Comparison of ENCODE assay signal across 20 cellular contexts in the genomic region with DNA sequence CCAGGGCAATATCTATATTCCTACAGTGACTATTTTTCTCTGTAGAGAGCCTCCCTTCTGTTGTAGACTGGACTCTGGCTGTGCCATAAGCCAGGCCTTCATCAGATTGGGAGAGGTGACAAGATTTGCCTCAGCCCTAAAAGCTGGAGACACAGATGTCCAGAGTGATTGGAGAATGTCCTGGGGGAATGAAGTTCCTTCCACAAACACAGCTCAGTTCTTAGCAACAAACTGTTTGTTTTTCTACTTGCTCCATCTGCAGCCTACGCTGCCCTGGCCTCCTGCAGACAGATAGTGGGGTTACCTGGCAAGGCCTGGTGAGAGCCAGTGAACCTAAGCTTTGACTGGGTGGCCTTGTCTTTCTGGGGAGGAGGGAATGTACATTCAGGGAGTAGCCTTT. TPM values are rescaled to one million over a fixed set of nuclear protein-coding genes. Genes with fewer than 3 reads are reported as not detected.
DNase-seq lines count a peak whose midpoint lies in the region; ATAC-seq and TF ChIP-seq lines count a peak whose summit lies in the region.
"Had no signal": no experiment of that assay in that cellular context is flagged by ENCODE, and none has a peak within 500 bp of the region (broad histone marks: within the 10 kb centered on the region; RNA-seq: fewer than 3 reads in every experiment).

No MANE protein-coding gene starts in this region.

- no peak overlapping the region for H2AFZ ChIP-seq in parathyroid adenoma
- H2AFZ ChIP-seq: GM23338 had no signal

- ATAC-seq in left ventricle myocardium superior = peak; percentile 18
- ATAC-seq in GM21576 (IDR thresholded peaks at IDR 0.05; ENCODE audit: unreplicated experiment) = no peak
- ATAC-seq in upper lobe of left lung (ENCODE audit: low FRiP score in 2 of 2) = no peak
- ATAC-seq: GM23338 had no signal

- TF ChIP-seq POLR2A in upper lobe of left lung (IDR thresholded peaks at IDR 0.05) = no peak

- H3K36me3 Mint-ChIP-seq in glutamatergic neuron (ENCODE audit: unreplicated experiment) = no peaks in the 10 kb centered on the region

- DNase-seq in left ventricle myocardium superior = no peak
- no peak for DNase-seq in right atrium auricular region (ENCODE audit: low spot score)
- no peak for DNase-seq in glutamatergic neuron
- no peak for DNase-seq in H7
- DNase-seq in cortex of kidney (lab: John Stamatoyannopoulos, UW) = no peak
- DNase-seq in upper lobe of left lung = no peak
- DNase-seq: Caco-2; CD4-positive, alpha-beta T cell; DMS153; GF-D8; NCI-H1092 treated with DMSO at 0.1 percent for 48 hours; NCI-H146; NCI-H2029 treated with DMSO at 0.1 percent for 48 hours; NCI-H2171; NK-92 treated with Interleukin-12 subunit alpha and Interleukin-12 subunit beta, amount 100 ng/mL, for 24 hours; SHP77 had no signal

- no peak overlapping the region for H3K27ac ChIP-seq in right atrium auricular region
- peak overlapping the region; percentile 80 for H3K27ac ChIP-seq in parathyroid adenoma
- no peak overlapping the region for H3K27ac ChIP-seq in upper lobe of left lung
- H3K27ac ChIP-seq: A549 had no signal

- no peak overlapping the region for H3K4me3 ChIP-seq in right atrium auricular region
- no peak overlapping the region for H3K4me3 ChIP-seq in parathyroid adenoma (ENCODE audit: low read depth, low read length)
- H3K4me3 ChIP-seq in H7 (ENCODE audit: insufficient read depth, low read depth, low read length) = no peak overlapping the region
- H3K4me3 ChIP-seq in upper lobe of left lung = no peak overlapping the region
- H3K4me3 ChIP-seq: A549, GM23338 had no signal

- H3K4me1 Mint-ChIP-seq in glutamatergic neuron (ENCODE audit: low read depth, unreplicated experiment) = peaks cover 8% of the 10 kb centered on the region

- H3K4me3 Mint-ChIP-seq in glutamatergic neuron (ENCODE audit: unreplicated experiment) = peak overlapping the region; percentile 23
- H3K4me3 Mint-ChIP-seq: CD4-positive, alpha-beta T cell; GM23338 had no signal

- no peaks in the 10 kb centered on the region for H3K9me3 Mint-ChIP-seq in glutamatergic neuron (ENCODE audit: unreplicated experiment)
- H3K9me3 Mint-ChIP-seq: CD4-positive, alpha-beta T cell; GM23338 had no signal

- H3K79me2 ChIP-seq in parathyroid adenoma = no peaks in the 10 kb centered on the region

- no peak for TF ChIP-seq EP300 in upper lobe of left lung (IDR thresholded peaks at IDR 0.05)

- H3K36me3 ChIP-seq in right atrium auricular region (peaks cover 14% of the 10 kb centered on the region), parathyroid adenoma (ENCODE audit: control insufficient read depth, insufficient read depth, low read length) (no peaks in the 10 kb centered on the region), H7 (replicated peaks; ENCODE audit: control insufficient read depth, insufficient read depth, low read length) (peaks cover 15% of the 10 kb centered on the region), upper lobe of left lung (peaks cover 0 to 30% (median 12%) of the 10 kb centered on the region in 4 donors)

- TF ChIP-seq CTCF in right atrium auricular region (IDR thresholded peaks at IDR 0.05) (no peak), glutamatergic neuron (IDR thresholded peaks at IDR 0.05; ENCODE audit: partially characterized antibody, unreplicated experiment) (no peak), parathyroid adenoma (IDR thresholded peaks at IDR 0.05) (no peak), upper lobe of left lung (IDR thresholded peaks at IDR 0.05) (no peak)

- H3K9me3 ChIP-seq in right atrium auricular region (no peaks in the 10 kb centered on the region), parathyroid adenoma (ENCODE audit: control insufficient read depth, low read length) (no peaks in the 10 kb centered on the region), upper lobe of left lung (no peaks in the 10 kb centered on the region)
- H3K9me3 ChIP-seq: A549, Caco-2 had no signal

- no peaks in the 10 kb centered on the region for H3K27me3 ChIP-seq in right atrium auricular region
- no peaks in the 10 kb centered on the region for H3K27me3 ChIP-seq in parathyroid adenoma (ENCODE audit: control insufficient read depth, insufficient read depth, low read length)
- no peaks in the 10 kb centered on the region for H3K27me3 ChIP-seq in H7 (ENCODE audit: control insufficient read depth, insufficient read depth, low read length)
- no peaks in the 10 kb centered on the region for H3K27me3 ChIP-seq in upper lobe of left lung

- intact Hi-C loops in left ventricle myocardium superior (cut with micrococcal nuclease) = no loop called here

- H3K9ac ChIP-seq in parathyroid adenoma = no peak overlapping the region

- no peak overlapping the region for H3K27ac Mint-ChIP-seq in glutamatergic neuron (ENCODE audit: unreplicated experiment)
- H3K27ac Mint-ChIP-seq: CD4-positive, alpha-beta T cell; GM23338 had no signal

- H3K27me3 Mint-ChIP-seq in glutamatergic neuron (ENCODE audit: unreplicated experiment) = no peaks in the 10 kb centered on the region
- H3K27me3 Mint-ChIP-seq: CD4-positive, alpha-beta T cell had no signal

- no peak overlapping the region for H3K4me2 ChIP-seq in parathyroid adenoma (ENCODE audit: low read length)
- H3K4me2 ChIP-seq: A549, GM23338 had no signal

- 100% methylated on average over 1 of the region's 1 CpG for WGBS in upper lobe of left lung, 2 donors

- H3K4me1 ChIP-seq in right atrium auricular region = no peaks in the 10 kb centered on the region
- H3K4me1 ChIP-seq in parathyroid adenoma = peaks cover 13% of the 10 kb centered on the region
- no peaks in the 10 kb centered on the region for H3K4me1 ChIP-seq in upper lobe of left lung

RNA-seq across cellular contexts. Expression of gene SNX27, which starts 29.9 kb away (rescaled TPM):
- total RNA-seq in left ventricle myocardium superior (33.7 TPM), right atrium auricular region (10 to 100 TPM; 25.2 to 25.8 TPM), glutamatergic neuron (ENCODE audit: unreplicated experiment) (39.3 TPM), upper lobe of left lung (10 to 100 TPM; 35.0 to 62.9 (median 51.9) TPM)
- total RNA-seq in H7 (2014; rRNA removed; shearing (Covaris generic)) = 35.1 and 47.8 TPM in 2 replicates

RNA-seq across cellular contexts. Expression of gene TUFT1, which starts 41.8 kb away (rescaled TPM):
- 3.1 TPM for total RNA-seq in left ventricle myocardium superior
- 1 to 10 TPM; 4.3 to 7.9 TPM for total RNA-seq in right atrium auricular region
- total RNA-seq in glutamatergic neuron (ENCODE audit: unreplicated experiment) = 7.0 TPM
- total RNA-seq in H7 (2014; rRNA removed; shearing (Covaris generic)) = 11.3 and 11.9 TPM in 2 replicates
- total RNA-seq in upper lobe of left lung = 10 to 100 TPM in 5 of 6 donors, 1 to 10 TPM in 1; 9.9 to 18.1 (median 12.5) TPM
